Comparison of ENCODE assay signal across 1 cellular context in the genomic region with DNA sequence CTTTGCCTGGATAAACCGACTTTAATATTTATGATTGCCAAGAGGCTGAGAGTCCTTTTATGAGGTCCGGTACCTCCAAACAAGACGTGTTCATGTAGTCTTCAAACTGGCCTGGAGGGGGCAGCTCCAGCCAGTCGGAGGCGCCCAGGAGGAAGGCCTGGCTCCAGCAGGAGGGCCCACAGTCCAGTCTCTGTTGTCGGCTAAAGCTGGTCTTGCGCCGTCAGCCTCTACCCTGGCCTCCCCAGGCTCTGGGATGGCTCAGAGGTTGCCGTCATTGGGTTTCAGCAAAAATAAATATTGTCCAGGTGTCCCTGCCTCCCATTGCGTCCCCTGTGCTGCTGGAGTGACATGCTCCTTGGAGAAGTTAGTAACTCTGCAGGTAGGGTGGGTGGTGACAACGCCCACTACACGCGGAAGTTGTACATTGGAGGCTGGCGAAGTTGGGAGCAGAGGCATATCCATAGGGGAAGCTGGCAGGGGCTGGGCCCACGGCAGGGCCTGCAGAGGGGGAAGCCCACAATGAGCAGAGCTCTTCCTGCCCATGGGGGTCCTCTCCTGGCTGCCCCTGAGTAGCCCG.
TF ChIP-seq lines count a peak whose summit lies in the region.

No MANE protein-coding gene starts in this region.

TF ChIP-seq in K562, 482 proteins besides CTCF, POLR2A, EP300 and RAD21 (continues in another document):
- TF ChIP-seq, protein P1, sequence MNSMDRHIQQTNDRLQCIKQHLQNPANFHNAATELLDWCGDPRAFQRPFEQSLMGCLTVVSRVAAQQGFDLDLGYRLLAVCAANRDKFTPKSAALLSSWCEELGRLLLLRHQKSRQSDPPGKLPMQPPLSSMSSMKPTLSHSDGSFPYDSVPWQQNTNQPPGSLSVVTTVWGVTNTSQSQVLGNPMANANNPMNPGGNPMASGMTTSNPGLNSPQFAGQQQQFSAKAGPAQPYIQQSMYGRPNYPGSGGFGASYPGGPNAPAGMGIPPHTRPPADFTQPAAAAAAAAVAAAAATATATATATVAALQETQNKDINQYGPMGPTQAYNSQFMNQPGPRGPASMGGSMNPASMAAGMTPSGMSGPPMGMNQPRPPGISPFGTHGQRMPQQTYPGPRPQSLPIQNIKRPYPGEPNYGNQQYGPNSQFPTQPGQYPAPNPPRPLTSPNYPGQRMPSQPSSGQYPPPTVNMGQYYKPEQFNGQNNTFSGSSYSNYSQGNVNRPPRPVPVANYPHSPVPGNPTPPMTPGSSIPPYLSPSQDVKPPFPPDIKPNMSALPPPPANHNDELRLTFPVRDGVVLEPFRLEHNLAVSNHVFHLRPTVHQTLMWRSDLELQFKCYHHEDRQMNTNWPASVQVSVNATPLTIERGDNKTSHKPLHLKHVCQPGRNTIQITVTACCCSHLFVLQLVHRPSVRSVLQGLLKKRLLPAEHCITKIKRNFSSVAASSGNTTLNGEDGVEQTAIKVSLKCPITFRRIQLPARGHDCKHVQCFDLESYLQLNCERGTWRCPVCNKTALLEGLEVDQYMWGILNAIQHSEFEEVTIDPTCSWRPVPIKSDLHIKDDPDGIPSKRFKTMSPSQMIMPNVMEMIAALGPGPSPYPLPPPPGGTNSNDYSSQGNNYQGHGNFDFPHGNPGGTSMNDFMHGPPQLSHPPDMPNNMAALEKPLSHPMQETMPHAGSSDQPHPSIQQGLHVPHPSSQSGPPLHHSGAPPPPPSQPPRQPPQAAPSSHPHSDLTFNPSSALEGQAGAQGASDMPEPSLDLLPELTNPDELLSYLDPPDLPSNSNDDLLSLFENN (IDR thresholded peaks at IDR 0.05; ENCODE audit: low read depth in 2 of 2, low read length in 2 of 2) = peak in 1 of 2 experiments; percentile 14; a peak in 1 of 4 replicates
- TF ChIP-seq ETV6 (IDR thresholded peaks at IDR 0.05; ENCODE audit: borderline replicate concordance in 1 of 2, low read depth in 2 of 2, low read length in 1 of 2) (peak in 1 of 2 experiments; percentile 14; a peak in 2 of 4 replicates), ETV6 (CRISPR knock-in tag; IDR thresholded peaks at IDR 0.05; ENCODE audit: borderline replicate concordance) (no peak), HCFC1 (IDR thresholded peaks at IDR 0.05; ENCODE audit: low read depth, low read length) (peak; percentile 57; the same call in 1 of the 2 replicates), ERF (CRISPR knock-in tag; IDR thresholded peaks at IDR 0.05) (peak; percentile 83; the same call in 1 of the 2 replicates), BRD4 (IDR thresholded peaks at IDR 0.05) (0 out of 2 replicates have a peak, but pooled peaks have one; percentile 50), KLF1 (tag; IDR thresholded peaks at IDR 0.05) (peak; percentile 15; the same call in 1 of the 2 replicates), ZNF354B (CRISPR knock-in tag; IDR thresholded peaks at IDR 0.05) (no peak), PCBP2 (IDR thresholded peaks at IDR 0.05; ENCODE audit: low read depth, low read length, poor library complexity, severe bottlenecking) (no peak), YY1 (IDR thresholded peaks at IDR 0.05; ENCODE audit: borderline replicate concordance in 1 of 3, control insufficient read depth in 1 of 3, extremely low read depth in 1 of 3, insufficient read depth in 3 of 3, insufficient read length in 1 of 3, insufficient replicate concordance in 2 of 3, low read depth in 1 of 3, low read length in 2 of 3) (peak in 1 of 3 experiments; percentile 71), NONO (IDR thresholded peaks at IDR 0.05; ENCODE audit: low read depth in 2 of 2, low read length in 1 of 2) (no peak), PPARD (CRISPR knock-in tag; IDR thresholded peaks at IDR 0.05) (0 out of 2 replicates have a peak, but pooled peaks have one; percentile 4), ZFP1 (CRISPR knock-in tag; IDR thresholded peaks at IDR 0.05) (no peak), RCOR1 (IDR thresholded peaks at IDR 0.05; ENCODE audit: borderline replicate concordance in 1 of 2, low read depth in 2 of 2, low read length in 2 of 2) (peak in 1 of 2 experiments; percentile 89; a peak in 1 of 4 replicates), HIVEP1 (CRISPR knock-in tag; IDR thresholded peaks at IDR 0.05) (peak; percentile 1; the same call in 1 of the 2 replicates), ZC3H11A (IDR thresholded peaks at IDR 0.05; ENCODE audit: low read depth, low read length) (0 out of 2 replicates have a peak, but pooled peaks have one; percentile 17), JUN (IDR thresholded peaks at IDR 0.05; ENCODE audit: borderline replicate concordance, low read depth, low read length) (peak; percentile 61), JUN (CRISPR knock-in tag; IDR thresholded peaks at IDR 0.05; ENCODE audit: borderline replicate concordance) (no peak), ZBTB17 (CRISPR knock-in tag; IDR thresholded peaks at IDR 0.05) (0 out of 2 replicates have a peak, but pooled peaks have one; percentile 14), NFYB (IDR thresholded peaks at IDR 0.05; ENCODE audit: extremely low read depth, insufficient read length) (no peak), SMAD4 (CRISPR knock-in tag; conservative IDR thresholded peaks at IDR 0.05) (peak; percentile 57), ZNF165 (CRISPR knock-in tag; IDR thresholded peaks at IDR 0.05; ENCODE audit: borderline replicate concordance) (0 out of 2 replicates have a peak, but pooled peaks have one; percentile 19), ZNF384 (IDR thresholded peaks at IDR 0.05; ENCODE audit: low read depth, low read length) (no peak), GABPB2 (CRISPR knock-in tag; conservative IDR thresholded peaks at IDR 0.05) (no peak), CEBPB (tag; IDR thresholded peaks at IDR 0.05) (no peak), SPI1 (IDR thresholded peaks at IDR 0.05; ENCODE audit: borderline replicate concordance, low read depth, low read length) (peak; percentile 74; the same call in 1 of the 2 replicates), POLR3A (IDR thresholded peaks at IDR 0.05; ENCODE audit: borderline replicate concordance, extremely low read depth, insufficient read depth, insufficient read length) (no peak), ZEB2 (IDR thresholded peaks at IDR 0.05) (no peak), ZNF408 (CRISPR knock-in tag; IDR thresholded peaks at IDR 0.05; ENCODE audit: low read depth) (no peak), TCF7L2 (IDR thresholded peaks at IDR 0.05; ENCODE audit: low read depth, low read length) (peak; percentile 54; the same call in 1 of the 2 replicates), TEAD4 (IDR thresholded peaks at IDR 0.05; ENCODE audit: low read length) (no peak), TEAD4 (CRISPR knock-in tag; IDR thresholded peaks at IDR 0.05; ENCODE audit: borderline replicate concordance) (no peak), RBBP5 (IDR thresholded peaks at IDR 0.05; ENCODE audit: borderline replicate concordance, insufficient read depth, low read length, poor library complexity, severe bottlenecking) (no peak), SMARCA5 (IDR thresholded peaks at IDR 0.05) (no peak)
- TF ChIP-seq, protein P2, sequence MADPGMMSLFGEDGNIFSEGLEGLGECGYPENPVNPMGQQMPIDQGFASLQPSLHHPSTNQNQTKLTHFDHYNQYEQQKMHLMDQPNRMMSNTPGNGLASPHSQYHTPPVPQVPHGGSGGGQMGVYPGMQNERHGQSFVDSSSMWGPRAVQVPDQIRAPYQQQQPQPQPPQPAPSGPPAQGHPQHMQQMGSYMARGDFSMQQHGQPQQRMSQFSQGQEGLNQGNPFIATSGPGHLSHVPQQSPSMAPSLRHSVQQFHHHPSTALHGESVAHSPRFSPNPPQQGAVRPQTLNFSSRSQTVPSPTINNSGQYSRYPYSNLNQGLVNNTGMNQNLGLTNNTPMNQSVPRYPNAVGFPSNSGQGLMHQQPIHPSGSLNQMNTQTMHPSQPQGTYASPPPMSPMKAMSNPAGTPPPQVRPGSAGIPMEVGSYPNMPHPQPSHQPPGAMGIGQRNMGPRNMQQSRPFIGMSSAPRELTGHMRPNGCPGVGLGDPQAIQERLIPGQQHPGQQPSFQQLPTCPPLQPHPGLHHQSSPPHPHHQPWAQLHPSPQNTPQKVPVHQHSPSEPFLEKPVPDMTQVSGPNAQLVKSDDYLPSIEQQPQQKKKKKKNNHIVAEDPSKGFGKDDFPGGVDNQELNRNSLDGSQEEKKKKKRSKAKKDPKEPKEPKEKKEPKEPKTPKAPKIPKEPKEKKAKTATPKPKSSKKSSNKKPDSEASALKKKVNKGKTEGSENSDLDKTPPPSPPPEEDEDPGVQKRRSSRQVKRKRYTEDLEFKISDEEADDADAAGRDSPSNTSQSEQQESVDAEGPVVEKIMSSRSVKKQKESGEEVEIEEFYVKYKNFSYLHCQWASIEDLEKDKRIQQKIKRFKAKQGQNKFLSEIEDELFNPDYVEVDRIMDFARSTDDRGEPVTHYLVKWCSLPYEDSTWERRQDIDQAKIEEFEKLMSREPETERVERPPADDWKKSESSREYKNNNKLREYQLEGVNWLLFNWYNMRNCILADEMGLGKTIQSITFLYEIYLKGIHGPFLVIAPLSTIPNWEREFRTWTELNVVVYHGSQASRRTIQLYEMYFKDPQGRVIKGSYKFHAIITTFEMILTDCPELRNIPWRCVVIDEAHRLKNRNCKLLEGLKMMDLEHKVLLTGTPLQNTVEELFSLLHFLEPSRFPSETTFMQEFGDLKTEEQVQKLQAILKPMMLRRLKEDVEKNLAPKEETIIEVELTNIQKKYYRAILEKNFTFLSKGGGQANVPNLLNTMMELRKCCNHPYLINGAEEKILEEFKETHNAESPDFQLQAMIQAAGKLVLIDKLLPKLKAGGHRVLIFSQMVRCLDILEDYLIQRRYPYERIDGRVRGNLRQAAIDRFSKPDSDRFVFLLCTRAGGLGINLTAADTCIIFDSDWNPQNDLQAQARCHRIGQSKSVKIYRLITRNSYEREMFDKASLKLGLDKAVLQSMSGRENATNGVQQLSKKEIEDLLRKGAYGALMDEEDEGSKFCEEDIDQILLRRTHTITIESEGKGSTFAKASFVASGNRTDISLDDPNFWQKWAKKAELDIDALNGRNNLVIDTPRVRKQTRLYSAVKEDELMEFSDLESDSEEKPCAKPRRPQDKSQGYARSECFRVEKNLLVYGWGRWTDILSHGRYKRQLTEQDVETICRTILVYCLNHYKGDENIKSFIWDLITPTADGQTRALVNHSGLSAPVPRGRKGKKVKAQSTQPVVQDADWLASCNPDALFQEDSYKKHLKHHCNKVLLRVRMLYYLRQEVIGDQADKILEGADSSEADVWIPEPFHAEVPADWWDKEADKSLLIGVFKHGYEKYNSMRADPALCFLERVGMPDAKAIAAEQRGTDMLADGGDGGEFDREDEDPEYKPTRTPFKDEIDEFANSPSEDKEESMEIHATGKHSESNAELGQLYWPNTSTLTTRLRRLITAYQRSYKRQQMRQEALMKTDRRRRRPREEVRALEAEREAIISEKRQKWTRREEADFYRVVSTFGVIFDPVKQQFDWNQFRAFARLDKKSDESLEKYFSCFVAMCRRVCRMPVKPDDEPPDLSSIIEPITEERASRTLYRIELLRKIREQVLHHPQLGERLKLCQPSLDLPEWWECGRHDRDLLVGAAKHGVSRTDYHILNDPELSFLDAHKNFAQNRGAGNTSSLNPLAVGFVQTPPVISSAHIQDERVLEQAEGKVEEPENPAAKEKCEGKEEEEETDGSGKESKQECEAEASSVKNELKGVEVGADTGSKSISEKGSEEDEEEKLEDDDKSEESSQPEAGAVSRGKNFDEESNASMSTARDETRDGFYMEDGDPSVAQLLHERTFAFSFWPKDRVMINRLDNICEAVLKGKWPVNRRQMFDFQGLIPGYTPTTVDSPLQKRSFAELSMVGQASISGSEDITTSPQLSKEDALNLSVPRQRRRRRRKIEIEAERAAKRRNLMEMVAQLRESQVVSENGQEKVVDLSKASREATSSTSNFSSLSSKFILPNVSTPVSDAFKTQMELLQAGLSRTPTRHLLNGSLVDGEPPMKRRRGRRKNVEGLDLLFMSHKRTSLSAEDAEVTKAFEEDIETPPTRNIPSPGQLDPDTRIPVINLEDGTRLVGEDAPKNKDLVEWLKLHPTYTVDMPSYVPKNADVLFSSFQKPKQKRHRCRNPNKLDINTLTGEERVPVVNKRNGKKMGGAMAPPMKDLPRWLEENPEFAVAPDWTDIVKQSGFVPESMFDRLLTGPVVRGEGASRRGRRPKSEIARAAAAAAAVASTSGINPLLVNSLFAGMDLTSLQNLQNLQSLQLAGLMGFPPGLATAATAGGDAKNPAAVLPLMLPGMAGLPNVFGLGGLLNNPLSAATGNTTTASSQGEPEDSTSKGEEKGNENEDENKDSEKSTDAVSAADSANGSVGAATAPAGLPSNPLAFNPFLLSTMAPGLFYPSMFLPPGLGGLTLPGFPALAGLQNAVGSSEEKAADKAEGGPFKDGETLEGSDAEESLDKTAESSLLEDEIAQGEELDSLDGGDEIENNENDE (IDR thresholded peaks at IDR 0.05; ENCODE audit: low read depth, low read length) = peak; percentile 27
- TF ChIP-seq, protein P3, sequence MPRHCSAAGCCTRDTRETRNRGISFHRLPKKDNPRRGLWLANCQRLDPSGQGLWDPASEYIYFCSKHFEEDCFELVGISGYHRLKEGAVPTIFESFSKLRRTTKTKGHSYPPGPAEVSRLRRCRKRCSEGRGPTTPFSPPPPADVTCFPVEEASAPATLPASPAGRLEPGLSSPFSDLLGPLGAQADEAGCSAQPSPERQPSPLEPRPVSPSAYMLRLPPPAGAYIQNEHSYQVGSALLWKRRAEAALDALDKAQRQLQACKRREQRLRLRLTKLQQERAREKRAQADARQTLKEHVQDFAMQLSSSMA (CRISPR knock-in tag; IDR thresholded peaks at IDR 0.05) = no peak
- TF ChIP-seq, protein P4, sequence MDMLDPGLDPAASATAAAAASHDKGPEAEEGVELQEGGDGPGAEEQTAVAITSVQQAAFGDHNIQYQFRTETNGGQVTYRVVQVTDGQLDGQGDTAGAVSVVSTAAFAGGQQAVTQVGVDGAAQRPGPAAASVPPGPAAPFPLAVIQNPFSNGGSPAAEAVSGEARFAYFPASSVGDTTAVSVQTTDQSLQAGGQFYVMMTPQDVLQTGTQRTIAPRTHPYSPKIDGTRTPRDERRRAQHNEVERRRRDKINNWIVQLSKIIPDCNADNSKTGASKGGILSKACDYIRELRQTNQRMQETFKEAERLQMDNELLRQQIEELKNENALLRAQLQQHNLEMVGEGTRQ (CRISPR knock-in tag; IDR thresholded peaks at IDR 0.05) = no peak
- TF ChIP-seq, protein P5, sequence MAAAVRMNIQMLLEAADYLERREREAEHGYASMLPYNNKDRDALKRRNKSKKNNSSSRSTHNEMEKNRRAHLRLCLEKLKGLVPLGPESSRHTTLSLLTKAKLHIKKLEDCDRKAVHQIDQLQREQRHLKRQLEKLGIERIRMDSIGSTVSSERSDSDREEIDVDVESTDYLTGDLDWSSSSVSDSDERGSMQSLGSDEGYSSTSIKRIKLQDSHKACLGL (CRISPR knock-in tag; IDR thresholded peaks at IDR 0.05; ENCODE audit: borderline replicate concordance, poor library complexity, severe bottlenecking) = peak; percentile 50
